In genomic region chr2:73114273-73114867, GRCh38 we compare ENCODE assay signal across 1 cellular context.
TF ChIP-seq lines count a peak whose summit lies in the region.

No MANE protein-coding gene starts in this region.

TF ChIP-seq in H1, 55 proteins besides CTCF, POLR2A, EP300 and RAD21:
- no peak for TF ChIP-seq CBX5 (IDR thresholded peaks at IDR 0.05; ENCODE audit: low read depth, low read length)
- no peak for TF ChIP-seq SP1 (IDR thresholded peaks at IDR 0.05; ENCODE audit: low read depth, low read length)
- no peak for TF ChIP-seq RFX5 (IDR thresholded peaks at IDR 0.05; ENCODE audit: borderline replicate concordance, low read depth, low read length)
- no peak for TF ChIP-seq HDAC2 (IDR thresholded peaks at IDR 0.05; ENCODE audit: borderline replicate concordance in 1 of 2, low read depth in 2 of 2, low read length in 2 of 2)
- TF ChIP-seq GABPA (IDR thresholded peaks at IDR 0.05; ENCODE audit: borderline replicate concordance, insufficient read depth, low read length): no peak
- TF ChIP-seq POLR2AphosphoS5 (IDR thresholded peaks at IDR 0.05; ENCODE audit: low read depth, low read length): no peak
- TF ChIP-seq KDM4A (IDR thresholded peaks at IDR 0.05; ENCODE audit: low read depth, low read length, severe bottlenecking): no peak
- TF ChIP-seq CEBPB (IDR thresholded peaks at IDR 0.05; ENCODE audit: low read depth, low read length): no peak
